ENCODE assay signal across 17 cellular contexts in the genomic region with DNA sequence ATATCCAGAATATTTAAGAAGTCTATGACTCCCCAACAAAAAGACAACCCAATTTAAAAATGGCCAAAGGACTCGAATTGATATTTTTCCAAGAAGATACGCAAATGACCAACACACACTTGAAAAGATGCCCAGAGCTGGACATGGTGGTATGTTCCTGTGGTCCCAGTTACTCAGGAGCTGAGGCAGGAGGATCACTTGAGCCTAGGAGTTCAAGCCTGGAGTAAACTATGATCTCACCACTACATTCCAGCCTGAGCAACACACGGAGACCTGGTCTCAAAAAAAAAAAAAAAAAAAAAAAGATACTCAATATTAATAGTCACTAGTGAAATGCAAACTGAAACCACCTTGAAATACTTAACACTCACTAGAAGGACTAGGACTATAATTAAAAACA.
"Had no signal": no experiment of that assay in that cellular context is flagged by ENCODE, and none has a peak within 500 bp of the region (broad histone marks: within the 10 kb centered on the region; RNA-seq: fewer than 3 reads in every experiment).

No MANE protein-coding gene starts in this region.

- H3K9me3 ChIP-seq: adrenal gland, body of pancreas, suprapubic skin, transverse colon, uterus had no signal

- DNase-seq: activated CD4-positive, alpha-beta T cell treated with anti-CD3 and anti-CD28 coated beads, Interleukin-2, amount 10 ng/mL, durations not matched to agents 7 days and 5 days; activated CD8-positive, alpha-beta memory T cell treated with anti-CD3 and anti-CD28 coated beads for 24 hours; activated gamma-delta T cell treated with Interleukin-2 at 50 U/mL for 16 hours; adrenal gland; body of pancreas; dorsolateral prefrontal cortex; foreskin melanocyte; stimulated activated CD4-positive, alpha-beta T cell treated with anti-CD3 and anti-CD28 coated beads, Interleukin-12 subunit alpha, Interleukin-12 subunit beta, amount 100 ng/mL, for 4 hours; stimulated activated CD4-positive, alpha-beta T cell treated with anti-CD3 and anti-CD28 coated beads, Interleukin-1b, Interleukin-23, amount 100 ng/mL, for 48 hours; stimulated activated CD8-positive, alpha-beta memory T cell treated with anti-CD3 and anti-CD28 coated beads, Interleukin-4, amount 100 ng/mL, for 48 hours; transverse colon; uterus had no signal

- H3K4me3 Mint-ChIP-seq: activated CD4-positive, alpha-beta T cell treated with anti-CD3 and anti-CD28 coated beads, Interleukin-2, amount 10 ng/mL, durations not matched to agents 7 days and 5 days; neural crest cell; stimulated activated naive CD8-positive, alpha-beta T cell treated with anti-CD3 and anti-CD28 coated beads, Interleukin-15, Interleukin-2, amounts not matched to agents 100 ng/mL and 50 ng/mL, for 24 hours had no signal

- H3K36me3 Mint-ChIP-seq: activated naive CD4-positive, alpha-beta T cell treated with anti-CD3 and anti-CD28 coated beads, Interleukin-2, amount 50 U/mL, for 72 hours had no signal

- H3K4me1 ChIP-seq: uterus had no signal

- H3K27me3 ChIP-seq: adrenal gland, body of pancreas, dorsolateral prefrontal cortex, suprapubic skin, transverse colon, uterus had no signal

- H3K36me3 ChIP-seq: adrenal gland, suprapubic skin, transverse colon, uterus had no signal

- H3K9me3 Mint-ChIP-seq: activated CD4-positive, alpha-beta T cell treated with anti-CD3 and anti-CD28 coated beads, Interleukin-2, amount 10 ng/mL, durations not matched to agents 7 days and 5 days; activated naive CD4-positive, alpha-beta T cell treated with anti-CD3 and anti-CD28 coated beads, Interleukin-2, amount 50 U/mL, for 72 hours; neural crest cell; stimulated activated naive CD8-positive, alpha-beta T cell treated with anti-CD3 and anti-CD28 coated beads, Interleukin-15, Interleukin-2, amounts not matched to agents 100 ng/mL and 50 ng/mL, for 24 hours had no signal

- H3K27ac Mint-ChIP-seq: activated naive CD4-positive, alpha-beta T cell treated with anti-CD3 and anti-CD28 coated beads, Interleukin-2, amount 50 U/mL, for 72 hours; progenitor cell of endocrine pancreas; stimulated activated naive CD8-positive, alpha-beta T cell treated with anti-CD3 and anti-CD28 coated beads, Interleukin-15, Interleukin-2, amounts not matched to agents 100 ng/mL and 50 ng/mL, for 24 hours had no signal

- H3K27ac ChIP-seq: adrenal gland, body of pancreas, suprapubic skin, transverse colon had no signal

- H3K4me3 ChIP-seq: adrenal gland, body of pancreas, suprapubic skin, transverse colon, uterus had no signal
